14 cellular contexts compared by ENCODE assay signal in genomic region chr21:17900281-17900989, GRCh38.
DNase-seq lines count a peak whose midpoint lies in the region; ATAC-seq and TF ChIP-seq lines count a peak whose summit lies in the region.
"Had no signal": no experiment of that assay in that cellular context is flagged by ENCODE, and none has a peak within 500 bp of the region (broad histone marks: within the 10 kb centered on the region; RNA-seq: fewer than 3 reads in every experiment).

No MANE protein-coding gene starts in this region.

- no peak for ATAC-seq in HG02840 (IDR thresholded peaks at IDR 0.05; ENCODE audit: low FRiP score, unreplicated experiment)

- peak; percentile 7 for TF ChIP-seq CTCF in NB4 (IDR thresholded peaks at IDR 0.05; ENCODE audit: low read depth, low read length)
- no peak for TF ChIP-seq CTCF in sigmoid colon (IDR thresholded peaks at IDR 0.05)

- peaks cover 6% of the 10 kb centered on the region for H3K9me3 Mint-ChIP-seq in activated naive CD4-positive, alpha-beta T cell treated with anti-CD3 and anti-CD28 coated beads for 36 hours

- no peak overlapping the region for H3K27ac Mint-ChIP-seq in activated naive CD4-positive, alpha-beta T cell treated with anti-CD3 and anti-CD28 coated beads for 36 hours

- no peaks in the 10 kb centered on the region for H3K27me3 ChIP-seq in sigmoid colon
- H3K27me3 ChIP-seq: BLaER1 treated with 17β-estradiol and CSF1 and Interleukin-3, amounts not matched to agents 10 nM and 100 nM; ovary had no signal

- peaks cover 5% of the 10 kb centered on the region for H3K36me3 Mint-ChIP-seq in activated naive CD4-positive, alpha-beta T cell treated with anti-CD3 and anti-CD28 coated beads for 36 hours (ENCODE audit: low read depth)

- peaks cover 10% of the 10 kb centered on the region for H3K4me1 Mint-ChIP-seq in activated naive CD4-positive, alpha-beta T cell treated with anti-CD3 and anti-CD28 coated beads for 36 hours (ENCODE audit: low read depth)

- no peak overlapping the region for H3K4me3 ChIP-seq in NB4 (ENCODE audit: low read depth, low read length)
- no peak overlapping the region for H3K4me3 ChIP-seq in sigmoid colon
- H3K4me3 ChIP-seq: BLaER1 treated with 17β-estradiol and CSF1 and Interleukin-3, amounts not matched to agents 10 nM and 100 nM; ovary had no signal

- CTCF ChIA-PET in activated naive CD4-positive, alpha-beta T cell treated with anti-CD3 and anti-CD28 coated beads for 36 hours (lab: Charles Lee) = interaction anchor here (1.0 to 2.2 kb wide), 4 partner anchors 25 to 221 kb away, joined by 3 to 9 read pairs (median 4); no protein-coding TSS in a partner anchor

- no peaks in the 10 kb centered on the region for H3K4me1 ChIP-seq in sigmoid colon

- no peak for TF ChIP-seq POLR2A in NB4 (IDR thresholded peaks at IDR 0.05; ENCODE audit: extremely low read depth, insufficient read length)
- TF ChIP-seq POLR2A in sigmoid colon (IDR thresholded peaks at IDR 0.05) = no peak

- intact Hi-C loops in activated naive CD4-positive, alpha-beta T cell treated with anti-CD3 and anti-CD28 coated beads for 36 hours (cut with micrococcal nuclease) = loop anchor here (5.0 kb wide), 1 partner anchor 168 kb away; no protein-coding TSS in a partner anchor
- intact Hi-C loops in cardiac septum (cut with DNase I) (loop anchor here (2.0 kb wide), 1 partner anchor 82 kb away; the partner anchor contains the start of gene C21orf91), sigmoid colon (cut with DNase I) (loop anchor here (10.0 kb wide), 1 partner anchor 56 kb away; no protein-coding TSS in a partner anchor)

- H3K4me3 Mint-ChIP-seq in activated naive CD4-positive, alpha-beta T cell treated with anti-CD3 and anti-CD28 coated beads for 36 hours = no peak overlapping the region
- H3K4me3 Mint-ChIP-seq: brain had no signal

- 60 to 80% methylated on average over 8 of the region's 8 CpGs for WGBS in sigmoid colon, 2 donors

- H3K9me3 ChIP-seq in sigmoid colon = peaks cover 0 to 6% (median 0%) of the 10 kb centered on the region in 4 donors
- H3K9me3 ChIP-seq: ovary had no signal

- H3K36me3 ChIP-seq in sigmoid colon = no peaks in the 10 kb centered on the region
- H3K36me3 ChIP-seq: BLaER1 treated with 17β-estradiol and CSF1 and Interleukin-3, amounts not matched to agents 10 nM and 100 nM; ovary had no signal

- H3K27ac ChIP-seq in substantia nigra (ENCODE audit: low read depth, low read length, poor library complexity, severe bottlenecking) (peak overlapping the region; percentile 12), sigmoid colon (no peak overlapping the region)
- H3K27ac ChIP-seq: BLaER1 treated with 17β-estradiol and CSF1 and Interleukin-3, amounts not matched to agents 10 nM and 100 nM; ovary had no signal

- peaks cover 2% of the 10 kb centered on the region for H3K27me3 Mint-ChIP-seq in activated naive CD4-positive, alpha-beta T cell treated with anti-CD3 and anti-CD28 coated beads for 36 hours (ENCODE audit: low read depth)

- no peak for TF ChIP-seq EP300 in sigmoid colon (IDR thresholded peaks at IDR 0.05)

- peak; percentile 20 for DNase-seq in activated naive CD4-positive, alpha-beta T cell treated with anti-CD3 and anti-CD28 coated beads for 36 hours
- no peak for DNase-seq in activated naive CD4-positive, alpha-beta T cell (lab: John Stamatoyannopoulos, UW)
- DNase-seq in NB4 (ENCODE audit: low read depth) = no peak
- DNase-seq in cardiac septum (ENCODE audit: low spot score) = peak; percentile 76
- peak in 1 of 49 donors; percentile 7 for DNase-seq in substantia nigra (lab: John Stamatoyannopoulos, UW)
- no peak for DNase-seq in DMS153 (lab: John Stamatoyannopoulos, UW)
- no peak for DNase-seq in sigmoid colon
- DNase-seq: GF-D8; ovary; SIG-M5; stimulated activated naive CD4-positive, alpha-beta T cell treated with Interleukin-2 at 50 U/mL for 16 hours had no signal

Comparison
In these comparisons a context has a peak if more than half of its experiments do, and no peak if none do; other contexts are left out.
1. DNase-seq: peak in activated naive CD4-positive, alpha-beta T cell treated with anti-CD3 and anti-CD28 coated beads for 36 hours (single experiment) and cardiac septum (single experiment); none in activated naive CD4-positive, alpha-beta T cell (0 of 4), NB4 (single experiment), DMS153 (single experiment) and sigmoid colon (single experiment).